Comparison of ENCODE assay signal across 8 cellular contexts in the genomic region with DNA sequence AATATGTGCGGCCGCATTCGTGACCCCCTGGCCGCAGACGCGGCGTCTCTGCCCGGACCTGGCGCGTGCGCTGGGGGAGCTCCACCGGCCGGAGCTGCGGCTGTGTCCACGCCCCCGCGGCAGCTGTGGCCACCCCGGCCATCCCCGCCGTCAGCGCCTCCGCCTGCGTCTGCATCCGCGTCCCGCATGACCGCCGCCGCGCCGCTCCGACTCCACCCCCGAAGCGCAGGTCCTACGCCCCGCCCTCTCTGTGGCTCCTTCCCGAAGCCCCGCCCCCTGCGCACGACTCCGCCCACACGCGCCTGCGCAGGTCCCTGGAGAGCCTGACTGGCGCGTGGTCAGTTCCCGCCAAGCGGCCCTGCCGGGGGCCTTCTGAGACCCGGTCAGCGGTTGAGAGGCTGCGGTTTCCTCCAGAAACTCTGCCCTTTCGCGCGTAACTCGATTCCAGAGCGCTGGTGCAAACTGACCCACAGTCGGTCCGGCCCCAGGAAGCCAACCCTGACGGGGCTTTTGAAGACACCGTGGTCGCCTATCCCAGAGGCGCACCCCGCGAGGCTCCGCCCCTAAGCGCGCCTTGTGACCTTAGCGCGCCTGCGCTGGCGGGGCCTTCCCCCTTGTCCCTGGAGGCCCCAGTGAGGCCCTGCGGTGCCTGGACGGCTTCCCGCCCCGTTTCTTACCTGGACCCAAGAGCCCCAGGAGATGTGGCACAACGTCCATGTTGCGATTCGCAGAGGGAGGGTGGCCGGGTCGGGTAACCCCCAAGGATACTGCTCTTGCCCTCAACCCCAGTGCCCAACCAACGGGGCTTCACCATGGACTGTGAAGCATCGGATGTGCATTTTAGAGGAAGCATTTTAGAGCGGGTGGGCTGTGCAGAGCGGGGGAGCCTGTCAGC. TPM values are rescaled to one million over a fixed set of nuclear protein-coding genes. Genes with fewer than 3 reads are reported as not detected.
DNase-seq lines count a peak whose midpoint lies in the region; ATAC-seq and TF ChIP-seq lines count a peak whose summit lies in the region.

A gene with protein sequence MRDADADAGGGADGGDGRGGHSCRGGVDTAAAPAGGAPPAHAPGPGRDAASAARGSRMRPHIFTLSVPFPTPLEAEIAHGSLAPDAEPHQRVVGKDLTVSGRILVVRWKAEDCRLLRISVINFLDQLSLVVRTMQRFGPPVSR (minus strand): TSS at position 554 of the 895 bp plus-strand sequence. CDS start 366 bp downstream, at position 188.

- DNase-seq in Karpas-422 (peak; percentile 94), RPMI7951 (ENCODE audit: low read depth) (peak; percentile 79), fibroblast of peridontal ligament (ENCODE audit: extremely low read depth) (peak; percentile 78)
- DNase-seq in stimulated activated naive CD8-positive, alpha-beta T cell treated with anti-CD3 and anti-CD28 coated beads, Interleukin-15, Interleukin-2, amounts not matched to agents 100 U/mL and 50 U/mL, for 24 hours: peak; percentile 95

- H3F3A ChIP-seq in DOHH2 (ENCODE audit: control insufficient read depth, insufficient read depth): peaks cover 2% of the 10 kb centered on the region

- H3K4me3 ChIP-seq in DOHH2 (ENCODE audit: low read length): peak within 1 kb of the TSS; percentile 81
- peak within 1 kb of the TSS; percentile 74 for H3K4me3 ChIP-seq in Karpas-422 (ENCODE audit: low read length)

- H3K27ac Mint-ChIP-seq in activated T-helper 17 cell treated with anti-CD3 and anti-CD28 coated beads, Interleukin-2, amount 50 U/mL, for 72 hours: peak within 1 kb of the TSS; percentile 89
- peak within 1 kb of the TSS; percentile 35 to 77 (median 64) for H3K27ac Mint-ChIP-seq in nephron

- no peaks in the 10 kb centered on the region for H3K27me3 Mint-ChIP-seq in activated T-helper 17 cell treated with anti-CD3 and anti-CD28 coated beads, Interleukin-2, amount 50 U/mL, for 72 hours
- H3K27me3 Mint-ChIP-seq in nephron (ENCODE audit: low read depth): peaks cover 3% of the 10 kb centered on the region

- no peaks in the 10 kb centered on the region for H3K27me3 ChIP-seq in DOHH2 (ENCODE audit: control insufficient read depth, low read length)
- H3K27me3 ChIP-seq in Karpas-422 (ENCODE audit: low read length): no peaks in the 10 kb centered on the region

- ATAC-seq in GM21825 (IDR thresholded peaks at IDR 0.05; ENCODE audit: unreplicated experiment): peak; percentile 86
- ATAC-seq in activated T-helper 17 cell treated with anti-CD3 and anti-CD28 coated beads, Interleukin-2, amount 50 U/mL, for 72 hours (replicated peaks): peak; percentile 96
- ATAC-seq in stimulated activated naive CD8-positive, alpha-beta T cell treated with anti-CD3 and anti-CD28 coated beads, Interleukin-15, Interleukin-2, amounts not matched to agents 100 U/mL and 50 U/mL, for 24 hours: peak; percentile 95

- H2AFZ ChIP-seq in Karpas-422 (ENCODE audit: low read length): no peak within 1 kb of the TSS; the same call in 1 of the 2 replicates

- no peaks in the 10 kb centered on the region for H3K9me3 Mint-ChIP-seq in activated T-helper 17 cell treated with anti-CD3 and anti-CD28 coated beads, Interleukin-2, amount 50 U/mL, for 72 hours
- H3K9me3 Mint-ChIP-seq in nephron: peaks cover 16% of the 10 kb centered on the region

- H4K20me1 ChIP-seq in DOHH2 (ENCODE audit: control insufficient read depth, insufficient read depth, low read depth, low read length) (no peaks in the 10 kb centered on the region), Karpas-422 (ENCODE audit: insufficient read depth, low read depth, low read length) (no peaks in the 10 kb centered on the region)

- peak within 1 kb of the TSS; percentile 86 for H3K4me3 Mint-ChIP-seq in activated T-helper 17 cell treated with anti-CD3 and anti-CD28 coated beads, Interleukin-2, amount 50 U/mL, for 72 hours
- peak within 1 kb of the TSS; percentile 83 to 87 (median 86) for H3K4me3 Mint-ChIP-seq in nephron

- H3K36me3 ChIP-seq in DOHH2 (ENCODE audit: control insufficient read depth, low read length) (peaks cover 8% of the 10 kb centered on the region), Karpas-422 (ENCODE audit: insufficient read depth, low read length) (no peaks in the 10 kb centered on the region)

- H3K27ac ChIP-seq in DOHH2 (ENCODE audit: low read depth, low read length) (peak within 1 kb of the TSS; percentile 73), Karpas-422 (ENCODE audit: low read length) (peak within 1 kb of the TSS; percentile 82)

- H3K9me3 ChIP-seq in DOHH2 (ENCODE audit: control insufficient read depth, insufficient read depth, low read length): no peaks in the 10 kb centered on the region
- H3K9me3 ChIP-seq in Karpas-422 (ENCODE audit: low read length): no peaks in the 10 kb centered on the region

- H3K79me2 ChIP-seq in DOHH2 (ENCODE audit: control insufficient read depth, low read length) (peaks cover 9% of the 10 kb centered on the region), Karpas-422 (ENCODE audit: low read length) (no peaks in the 10 kb centered on the region; the same call in 1 of the 2 replicates)

- H3K4me1 ChIP-seq in DOHH2 (ENCODE audit: control insufficient read depth, low read length) (peaks cover 43% of the 10 kb centered on the region), Karpas-422 (ENCODE audit: low read length) (peaks cover 45% of the 10 kb centered on the region)

- TF ChIP-seq CTCF in DOHH2 (IDR thresholded peaks at IDR 0.05; ENCODE audit: low read depth, low read length, poor library complexity, severe bottlenecking) (no peak), nephron (IDR thresholded peaks at IDR 0.05; ENCODE audit: unreplicated experiment in 3 of 3) (no peak)

- H3K4me2 ChIP-seq in DOHH2 (ENCODE audit: low read length): peak within 1 kb of the TSS; percentile 94
- peak within 1 kb of the TSS; percentile 68 for H3K4me2 ChIP-seq in Karpas-422 (ENCODE audit: low read depth, low read length, poor library complexity, severe bottlenecking)

- H3K9me2 ChIP-seq in DOHH2 (replicated peaks; ENCODE audit: control insufficient read depth, low read length) (no peaks in the 10 kb centered on the region), Karpas-422 (replicated peaks; ENCODE audit: insufficient read depth, low read length) (no peaks in the 10 kb centered on the region)

- peaks cover 16% of the 10 kb centered on the region for H3K36me3 Mint-ChIP-seq in activated T-helper 17 cell treated with anti-CD3 and anti-CD28 coated beads, Interleukin-2, amount 50 U/mL, for 72 hours (ENCODE audit: low read depth)
- H3K36me3 Mint-ChIP-seq in nephron (ENCODE audit: low read depth): peaks cover 20% of the 10 kb centered on the region

- peak within 1 kb of the TSS; percentile 79 for H3K9ac ChIP-seq in Karpas-422 (ENCODE audit: low read length)

- peaks cover 5% of the 10 kb centered on the region for H3K4me1 Mint-ChIP-seq in activated T-helper 17 cell treated with anti-CD3 and anti-CD28 coated beads, Interleukin-2, amount 50 U/mL, for 72 hours
- H3K4me1 Mint-ChIP-seq in nephron: peaks cover 4% of the 10 kb centered on the region

RNA-seq across cellular contexts. Expression of the gene that starts here (rescaled TPM):
- total RNA-seq in Karpas-422 (2014; rRNA removed; shearing (Covaris generic); ENCODE audit: low replicate concordance): 51.8 and 73.5 TPM in 2 replicates
- 28.8 and 40.4 TPM in 2 replicates for total RNA-seq in RPMI7951 (2014; rRNA removed; shearing (Covaris generic))
- total RNA-seq in activated T-helper 17 cell treated with anti-CD3 and anti-CD28 coated beads, Interleukin-2, amount 50 U/mL, for 72 hours: 10 to 100 TPM; 37.4 to 47.9 TPM

Comparison
In these comparisons a context has a peak if more than half of its experiments do, and no peak if none do; other contexts are left out.
1. Peak in every context shown above with its lines: DNase-seq, ATAC-seq, H3K4me3 ChIP-seq and H3K27ac ChIP-seq.